8 cellular contexts compared by ENCODE assay signal in the genomic region with DNA sequence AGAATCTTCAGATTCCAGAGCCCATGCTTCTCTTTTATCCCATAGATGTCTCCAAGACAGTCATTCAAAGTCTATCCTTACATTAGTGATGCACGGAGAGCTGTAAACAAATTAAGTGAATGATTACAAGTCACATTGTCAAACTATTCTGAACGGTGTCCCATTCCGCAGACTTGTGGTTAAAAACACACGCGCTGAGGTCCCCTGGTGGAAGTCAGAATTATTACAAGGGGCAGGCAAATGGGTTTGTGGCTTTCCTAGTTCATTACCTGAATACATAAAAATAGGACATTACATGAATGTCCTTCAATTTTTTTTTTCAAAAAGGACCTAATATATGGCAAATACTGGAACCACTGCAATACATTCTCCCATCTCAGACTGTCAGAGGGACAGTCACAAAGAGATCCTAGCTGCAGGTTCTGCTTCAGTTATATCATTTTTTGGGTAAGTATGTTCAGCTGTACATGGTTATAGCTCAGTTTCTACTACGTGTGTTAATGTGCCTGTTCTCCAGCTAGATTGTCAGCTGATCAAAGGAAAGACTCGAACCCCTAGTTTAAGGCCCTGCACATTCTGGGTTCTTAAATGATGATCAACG. TPM values are rescaled to one million over a fixed set of nuclear protein-coding genes. Genes with fewer than 3 reads are reported as not detected.
A peak's percentile ranks its signal among the peaks of the same experiment; 100 is the strongest.
DNase-seq lines count a peak whose midpoint lies in the region; ATAC-seq, FAIRE-seq and TF ChIP-seq lines count a peak whose summit lies in the region.

No MANE protein-coding gene starts in this region.

- H3K4me3 ChIP-seq in GM23248 (peak overlapping the region; percentile 34), SK-N-SH (ENCODE audit: low read depth in 2 of 2, low read length in 1 of 2) (peak overlapping the region in 1 of 2 experiments; percentile 21; a peak in 1 of 4 replicates), GM12878 (no peak overlapping the region)

- in situ Hi-C loops in GM23248 (cut with MboI) (loop anchor here (5.0 to 25.0 kb wide), 2 partner anchors 181 to 466 kb away; no protein-coding TSS in a partner anchor), GM12878 (cut with MboI) (loop anchor here (5.0 kb wide), 1 partner anchor 181 kb away; no protein-coding TSS in a partner anchor)

- no TSS peak for BruUV-seq in GM12878 (replicated peaks; lab: Mats Ljungman, UMichigan)

- peak; percentile 57 for DNase-seq in GM03348 (ENCODE audit: low spot score)
- peak; percentile 71 for DNase-seq in GM23248
- DNase-seq in SK-N-SH: peak; percentile 65
- no peak for DNase-seq in GM12878 (ENCODE audit: low read depth, low spot score)
- peak; percentile 77 for DNase-seq in inferior parietal cortex (ENCODE audit: extremely low spot score)
- DNase-seq in stimulated activated CD4-positive, alpha-beta T cell treated with anti-CD3 and anti-CD28 coated beads, Interleukin-1b, Interleukin-23, amount 100 ng/mL, for 4 hours (ENCODE audit: low read depth in 2 of 2): peak; percentile 23 to 38
- no peak for DNase-seq in GM19240 (ENCODE audit: insufficient read length, low spot score)

- SMC1A ChIA-PET in GM12878 (lab: Charles Lee; ENCODE audit: uncharacterized antibody, unreplicated experiment): interaction anchor here (0.6 to 9.4 kb wide), 10 partner anchors 10 to 283 kb away, joined by 3 to 110 read pairs (median 4); a partner anchor contains a TSS

- H3K4me1 ChIP-seq in GM23248 (ENCODE audit: insufficient read depth) (no peaks in the 10 kb centered on the region; the same call in 1 of the 2 replicates), SK-N-SH (ENCODE audit: control insufficient read depth in 1 of 2, insufficient read depth in 2 of 2, low read depth in 1 of 2, low read length in 1 of 2) (peaks cover 0 to 4% of the 10 kb centered on the region in 2 experiments; a peak in 1 of 4 replicates), GM12878 (ENCODE audit: control insufficient read depth, insufficient read depth, low read length) (peaks cover 3% of the 10 kb centered on the region; the same call in 1 of the 2 replicates)

- H3K36me3 ChIP-seq in GM23248 (ENCODE audit: low read depth) (no peaks in the 10 kb centered on the region), SK-N-SH (replicated peaks in 1 of 2; ENCODE audit: control insufficient read depth in 1 of 2, insufficient read depth in 2 of 2, low read length in 1 of 2) (no peaks in the 10 kb centered on the region), GM12878 (ENCODE audit: control insufficient read depth in 2 of 2, insufficient read depth in 2 of 2, low read length in 1 of 2) (no peaks in the 10 kb centered on the region)

- TF ChIP-seq POLR2A in GM12878 (IDR thresholded peaks at IDR 0.05; ENCODE audit: low read depth, low read length): no peak

- H3K9me2 ChIP-seq in GM23248 (ENCODE audit: insufficient read depth): no peaks in the 10 kb centered on the region
- H3K9me2 ChIP-seq in SK-N-SH: no peaks in the 10 kb centered on the region

- H3K4me2 ChIP-seq in GM23248 (ENCODE audit: unreplicated experiment) (peak overlapping the region; percentile 65), SK-N-SH (0 out of 2 replicates have a peak overlapping the region, but pooled peaks have one; percentile 43), GM12878 (ENCODE audit: control insufficient read depth, insufficient read depth) (no peak overlapping the region)

- H3F3A ChIP-seq in GM23248 (ENCODE audit: insufficient read depth) (no peaks in the 10 kb centered on the region), SK-N-SH (replicated peaks; ENCODE audit: insufficient read depth) (no peaks in the 10 kb centered on the region)

- intact Hi-C loops in GM12878 (cut with micrococcal nuclease; ENCODE audit: unreplicated experiment): loop anchor here (1.0 kb wide), 1 partner anchor 184 kb away; no protein-coding TSS in a partner anchor

- TF ChIP-seq RAD21 in SK-N-SH (IDR thresholded peaks at IDR 0.05; ENCODE audit: low read length): peak; percentile 87
- TF ChIP-seq RAD21 in GM12878 (IDR thresholded peaks at IDR 0.05; ENCODE audit: insufficient read depth, low read depth, low read length): peak; percentile 84

- POLR2A ChIA-PET in SK-N-SH (lab: Yijun Ruan, JAX) (no interaction called here), GM12878 (lab: Charles Lee) (interaction anchor here (0.6 kb wide), 1 partner anchor 183 kb away, joined by 3 read pairs; no protein-coding TSS in a partner anchor)

- H3K79me2 ChIP-seq in GM23248 (ENCODE audit: insufficient read depth): no peaks in the 10 kb centered on the region
- H3K79me2 ChIP-seq in SK-N-SH (ENCODE audit: insufficient read depth): no peaks in the 10 kb centered on the region
- no peaks in the 10 kb centered on the region for H3K79me2 ChIP-seq in GM12878 (ENCODE audit: control insufficient read depth, insufficient read depth, low read length)

- WGBS in GM23248 (ENCODE audit: low coverage in 1 of 2, low lambda C conversion rate in 2 of 2, missing lambda C conversion rate in 2 of 2), 2 experiments: 9% methylated on average over 8 of the region's 8 CpGs
- 14% methylated on average over 8 of the region's 8 CpGs for WGBS in SK-N-SH (ENCODE audit: low lambda C conversion rate)
- 20% methylated on average over 8 of the region's 8 CpGs for WGBS in GM12878 (ENCODE audit: insufficient coverage, insufficient replicate concordance, low lambda C conversion rate, missing lambda C conversion rate)

- RAD21 ChIA-PET in GM12878 (lab: Charles Lee; ENCODE audit: unreplicated experiment): interaction anchor here (0.7 to 8.5 kb wide), 5 partner anchors 11 to 274 kb away, joined by 3 to 79 read pairs (median 3); no protein-coding TSS in a partner anchor

- H3K27ac ChIP-seq in GM23248 (no peak overlapping the region), SK-N-SH (ENCODE audit: low read depth in 2 of 2, low read length in 1 of 2) (no peak overlapping the region), GM12878 (ENCODE audit: control insufficient read depth, insufficient read depth) (no peak overlapping the region)

- FAIRE-seq in GM12878 (lab: Jason Lieb, UNC): peak; percentile 92

- H3K27me3 ChIP-seq in GM23248 (replicated peaks; ENCODE audit: insufficient read depth) (peaks cover 25% of the 10 kb centered on the region), SK-N-SH (ENCODE audit: insufficient read depth) (no peaks in the 10 kb centered on the region; the same call in 1 of the 2 replicates), GM12878 (replicated peaks in 1 of 2; ENCODE audit: control insufficient read depth in 2 of 2, insufficient read depth in 2 of 2, low read length in 1 of 2) (no peaks in the 10 kb centered on the region; a peak in 3 of 4 replicates)

- CTCF ChIA-PET in SK-N-SH (lab: Yijun Ruan, JAX): interaction anchor here (0.7 to 10.5 kb wide), 44 partner anchors 11 to 466 kb away, joined by 3 to 321 read pairs (median 4); no protein-coding TSS in a partner anchor
- CTCF ChIA-PET in GM12878 (lab: Yijun Ruan, JAX): interaction anchor here (0.6 to 10.2 kb wide), 18 partner anchors 9 to 1377 kb away, joined by 3 to 195 read pairs (median 4); no protein-coding TSS in a partner anchor

- H3K9me3 ChIP-seq in GM23248 (ENCODE audit: low read depth): no peaks in the 10 kb centered on the region
- H3K9me3 ChIP-seq in SK-N-SH: no peaks in the 10 kb centered on the region
- H3K9me3 ChIP-seq in GM12878 (replicated peaks; ENCODE audit: control insufficient read depth, insufficient read depth, low read length): no peaks in the 10 kb centered on the region

- H3K9ac ChIP-seq in GM23248: no peak overlapping the region
- H3K9ac ChIP-seq in SK-N-SH: no peak overlapping the region
- H3K9ac ChIP-seq in GM12878 (ENCODE audit: control insufficient read depth, insufficient read depth, low read length): no peak overlapping the region

- TF ChIP-seq EP300 in SK-N-SH (IDR thresholded peaks at IDR 0.05; ENCODE audit: borderline replicate concordance in 1 of 2, low read depth in 1 of 2, low read length in 1 of 2): no peak
- TF ChIP-seq EP300 in GM12878 (IDR thresholded peaks at IDR 0.05; ENCODE audit: borderline replicate concordance in 1 of 2, control insufficient read depth in 1 of 2, low read depth in 2 of 2, low read length in 2 of 2): no peak

- TF ChIP-seq CTCF in LNCAP (IDR thresholded peaks at IDR 0.05): peak; percentile 91
- peak; percentile 79 for TF ChIP-seq CTCF in SK-N-SH (IDR thresholded peaks at IDR 0.05)
- peak; percentile 75 to 85 (median 84) for TF ChIP-seq CTCF in GM12878 (IDR thresholded peaks at IDR 0.05 in 2 of 3, conservative IDR thresholded peaks at IDR 0.05 in 1 of 3; ENCODE audit: control insufficient read depth in 2 of 3, extremely low read depth in 1 of 3, insufficient read depth in 1 of 3, low read depth in 3 of 3, low read length in 3 of 3)

- peak; percentile 80 for ATAC-seq in GM12878

- H2AFZ ChIP-seq in GM23248 (peak overlapping the region; percentile 65), SK-N-SH (ENCODE audit: low read depth) (peak overlapping the region; percentile 67; the same call in 1 of the 2 replicates), GM12878 (ENCODE audit: control insufficient read depth, low read depth, low read length) (no peak overlapping the region)

- H4K20me1 ChIP-seq in GM23248 (ENCODE audit: insufficient read depth) (no peaks in the 10 kb centered on the region), SK-N-SH (ENCODE audit: insufficient read depth) (no peaks in the 10 kb centered on the region), GM12878 (ENCODE audit: control insufficient read depth, insufficient read depth) (no peaks in the 10 kb centered on the region)

RNA-seq across cellular contexts. Expression of a gene that starts 53.1 kb away (rescaled TPM):
- not detected in 2 replicates for total RNA-seq in GM23248 (2014; rRNA removed; shearing (Covaris generic))
- 0.14 TPM in 1 of 2 replicates, not detected in the other for polyA plus RNA-seq in GM23248 (2016; fragmentation: Nextera tagmentation; extraction: Ambion mirVana)
- polyA plus RNA-seq in SK-N-SH (2012; rRNA removed): 0.05 TPM in 1 of 2 replicates, not detected in the other
- 0.03 and 0.04 TPM in 2 replicates for polyA plus RNA-seq in SK-N-SH (2012; cell fraction: cytosol; rRNA removed)
- polyA plus RNA-seq in SK-N-SH (2012; cell fraction: nucleus; rRNA removed): 0.01 TPM in 1 of 2 replicates, not detected in the other
- total RNA-seq in GM12878 (2013; cell fraction: nucleolus; rRNA removed): not detected in 2 replicates
- total RNA-seq in GM12878 (2014; rRNA removed): not detected in 2 replicates
- not detected in 2 replicates for total RNA-seq in GM12878 (2014; rRNA removed; fragmentation: Illumina TruSeq; extraction: Trizol)
- total RNA-seq in GM12878 (2021): 0.13 and 0.29 TPM in 2 replicates
- polyA plus RNA-seq in GM12878 (2011; ENCODE audit: low read depth): 0.10 TPM
- polyA plus RNA-seq in GM12878 (2011; rRNA removed): not detected in 2 replicates
- polyA plus RNA-seq in GM12878 (2011; cell fraction: cytosol; rRNA removed): not detected in 2 replicates
- polyA plus RNA-seq in GM12878 (2011; cell fraction: nucleus; rRNA removed): not detected in 2 replicates
- polyA plus RNA-seq in GM12878 (2012): not detected in 2 replicates
- 0.03 TPM in 1 of 2 replicates, not detected in the other for polyA plus RNA-seq in GM12878 (2014; fragmentation: Illumina TruSeq; extraction: Trizol)
- polyA plus RNA-seq in GM12878 (2014; fragmentation: Nextera tagmentation; extraction: Ambion mirVana): under 1 TPM in 1 of 2 experiments, not detected in 1; 0.03 TPM
- not detected in 2 replicates for polyA plus RNA-seq in GM12878 (2014; rRNA removed)
- not detected for polyA plus RNA-seq in GM12878 (2016; fragmentation: Nextera tagmentation; extraction: Ambion mirVana)
- polyA minus RNA-seq in GM12878 (2011; rRNA and poly(A)+ RNA removed): not detected in 2 replicates
- polyA minus RNA-seq in GM12878 (2011; cell fraction: cytosol; rRNA and poly(A)+ RNA removed): 1.2 TPM in 1 of 2 replicates, not detected in the other
- polyA minus RNA-seq in GM12878 (2011; cell fraction: nucleus; rRNA and poly(A)+ RNA removed): not detected in 2 replicates

Comparison
In these comparisons a context has a peak if more than half of its experiments do, and no peak if none do; other contexts are left out.
1. DNase-seq: peak in GM03348 (single experiment), GM23248 (single experiment), SK-N-SH (single experiment), inferior parietal cortex (single experiment) and stimulated activated CD4-positive, alpha-beta T cell treated with anti-CD3 and anti-CD28 coated beads, Interleukin-1b, Interleukin-23, amount 100 ng/mL, for 4 hours (2 of 2); none in GM12878 (single experiment) and GM19240 (single experiment).
2. Peak in every context shown above with its lines, with median percentiles within 50 percentile points of each other: CTCF ChIP-seq.